15 cellular contexts compared by ENCODE assay signal in genomic region chr1:184395370-184395769, GRCh38. TPM values are rescaled to one million over a fixed set of nuclear protein-coding genes. Genes with fewer than 3 reads are reported as not detected.
DNase-seq lines count a peak whose midpoint lies in the region; ATAC-seq and TF ChIP-seq lines count a peak whose summit lies in the region.
"Had no signal": no experiment of that assay in that cellular context is flagged by ENCODE, and none has a peak within 500 bp of the region (broad histone marks: within the 10 kb centered on the region; RNA-seq: fewer than 3 reads in every experiment).

No MANE protein-coding gene starts in this region.

- H3K36me3 Mint-ChIP-seq in immature natural killer cell, result peaks cover 0 to 10% (median 0%) of the 10 kb centered on the region in 3 donors
- H3K36me3 Mint-ChIP-seq: CD4-positive, CD25-positive, alpha-beta regulatory T cell had no signal

- H3K27ac ChIP-seq in breast epithelium (peak overlapping the region; percentile 36 to 49), mammary epithelial cell (ENCODE audit: insufficient read depth, low read depth, low read length) (no peak overlapping the region)
- H3K27ac ChIP-seq: BLaER1 treated with 17β-estradiol and CSF1 and Interleukin-3, amounts not matched to agents 10 nM and 100 nM had no signal

- H3K36me3 ChIP-seq in breast epithelium, result no peaks in the 10 kb centered on the region
- no peaks in the 10 kb centered on the region for H3K36me3 ChIP-seq in mammary epithelial cell (ENCODE audit: insufficient read depth, low read length)
- H3K36me3 ChIP-seq: BLaER1 treated with 17β-estradiol and CSF1 and Interleukin-3, amounts not matched to agents 10 nM and 100 nM; HAP-1 had no signal

- DNase-seq in breast epithelium (ENCODE audit: low spot score in 2 of 2) (no peak), mammary epithelial cell (no peak), OCI-M1 (lab: John Stamatoyannopoulos, UW) (peak; percentile 27), immature natural killer cell (no peak), mesenteric fat pad (ENCODE audit: low spot score) (no peak), NCI-H2227 treated with DMSO at 0.1 percent for 48 hours (lab: John Stamatoyannopoulos, UW) (no peak)
- DNase-seq: 8988T; AML-193; CD4-positive, CD25-positive, alpha-beta regulatory T cell; DMS53; GF-D8; HFFc6 had no signal

- peak overlapping the region in 4 of 6 donors; percentile 6 to 51 (median 29) for H3K27ac Mint-ChIP-seq in immature natural killer cell
- H3K27ac Mint-ChIP-seq: CD4-positive, CD25-positive, alpha-beta regulatory T cell; HFFc6 had no signal

- peaks cover 0 to 2% (median 2%) of the 10 kb centered on the region in 3 donors for H3K27me3 Mint-ChIP-seq in immature natural killer cell (ENCODE audit: low read depth in 3 of 3)

- dilution Hi-C loops in mammary epithelial cell (cut with HindIII; ENCODE audit: low sequenced_read_pairs), result no loop called here

- no peaks in the 10 kb centered on the region for H3K9me3 Mint-ChIP-seq in immature natural killer cell
- H3K9me3 Mint-ChIP-seq: HFFc6 had no signal

- CTCF ChIA-PET in mammary epithelial cell (lab: Charles Lee; ENCODE audit: low non-redundant PET), result no interaction called here

- intact Hi-C loops in breast epithelium (cut with DNase I; ENCODE audit: low total_unique reads) (no loop called here), mammary epithelial cell (cut with micrococcal nuclease) (no loop called here)

- H3K4me3 Mint-ChIP-seq in immature natural killer cell, result no peak overlapping the region
- H3K4me3 Mint-ChIP-seq: CD4-positive, CD25-positive, alpha-beta regulatory T cell; HFFc6 had no signal

- H3K4me2 ChIP-seq in mammary epithelial cell (ENCODE audit: insufficient read depth, low read depth, low read length), result no peak overlapping the region

- in situ Hi-C loops in mammary epithelial cell (cut with MboI; ENCODE audit: low sequenced_read_pairs in 2 of 2), result no loop called here

- no peak overlapping the region for H2AFZ ChIP-seq in mammary epithelial cell (ENCODE audit: low read depth, low read length)

- BruUV-seq in mammary epithelial cell (replicated peaks; lab: Mats Ljungman, UMichigan), result no TSS peak

- H3K4me1 ChIP-seq in breast epithelium (peaks cover 0 to 3% of the 10 kb centered on the region in 2 donors), mammary epithelial cell (ENCODE audit: insufficient read depth, low read length) (peaks cover 47% of the 10 kb centered on the region)
- H3K4me1 ChIP-seq: HAP-1 had no signal

- H3K79me2 ChIP-seq in mammary epithelial cell (ENCODE audit: insufficient read depth, low read length), result peaks cover 92% of the 10 kb centered on the region

- H3K4me3 ChIP-seq in breast epithelium (no peak overlapping the region), mammary epithelial cell (replicated peaks in 1 of 3; ENCODE audit: insufficient read depth in 1 of 3, low read depth in 2 of 3, low read length in 3 of 3) (no peak overlapping the region)
- H3K4me3 ChIP-seq: BLaER1 treated with 17β-estradiol and CSF1 and Interleukin-3, amounts not matched to agents 10 nM and 100 nM; HAP-1 had no signal

- no peak for TF ChIP-seq CTCF in breast epithelium (IDR thresholded peaks at IDR 0.05)
- no peak for TF ChIP-seq CTCF in mammary epithelial cell (conservative IDR thresholded peaks at IDR 0.05 in 1 of 2, IDR thresholded peaks at IDR 0.05 in 1 of 2; ENCODE audit: extremely low read depth in 1 of 2, insufficient read depth in 1 of 2, low read depth in 1 of 2, low read length in 2 of 2)

- no peak overlapping the region for H3K9ac ChIP-seq in mammary epithelial cell (ENCODE audit: insufficient read depth, low read length)
- H3K9ac ChIP-seq: BLaER1 treated with 17β-estradiol and CSF1 and Interleukin-3, amounts not matched to agents 10 nM and 100 nM had no signal

- H3K4me1 Mint-ChIP-seq in immature natural killer cell, result peaks cover 85 to 97% of the 10 kb centered on the region in 2 donors
- H3K4me1 Mint-ChIP-seq: CD4-positive, CD25-positive, alpha-beta regulatory T cell had no signal

- H4K20me1 ChIP-seq in mammary epithelial cell (ENCODE audit: insufficient read depth, low read length), result no peaks in the 10 kb centered on the region

- no peaks in the 10 kb centered on the region for H3K27me3 ChIP-seq in breast epithelium
- no peaks in the 10 kb centered on the region for H3K27me3 ChIP-seq in mammary epithelial cell (ENCODE audit: insufficient read depth, low read length)
- H3K27me3 ChIP-seq: BLaER1 treated with 17β-estradiol and CSF1 and Interleukin-3, amounts not matched to agents 10 nM and 100 nM had no signal

- no peak for TF ChIP-seq POLR2A in breast epithelium (IDR thresholded peaks at IDR 0.05)

- ATAC-seq in HG03342 (IDR thresholded peaks at IDR 0.05; ENCODE audit: unreplicated experiment), result no peak

- H3K9me3 ChIP-seq in breast epithelium (no peaks in the 10 kb centered on the region), mammary epithelial cell (replicated peaks; ENCODE audit: insufficient read depth, low read length) (no peaks in the 10 kb centered on the region)
- H3K9me3 ChIP-seq: BLaER1 treated with 17β-estradiol and CSF1 and Interleukin-3, amounts not matched to agents 10 nM and 100 nM; HAP-1 had no signal

- WGBS in mammary epithelial cell (ENCODE audit: low coverage, missing lambda C conversion rate), result 34% methylated on average over 2 of the region's 2 CpGs

RNA-seq across cellular contexts. Expression of gene C1orf21, which starts 8.5 kb away (rescaled TPM):
- total RNA-seq in breast epithelium (10 to 100 TPM; 31.5 to 75.7 (median 54.7) TPM), mammary epithelial cell (10 to 100 TPM; 34.8 to 37.2 TPM), mesenteric fat pad (49.5 TPM)
- polyA plus RNA-seq in mammary epithelial cell (17.6 TPM), immature natural killer cell (100 to 1,000 TPM; 119 to 149 (median 130) TPM)
- 2.6 TPM for polyA minus RNA-seq in mammary epithelial cell
